ENCODE assay signal across 8 cellular contexts in genomic region chr13:23558675-23559536, GRCh38.
A peak's percentile ranks its signal among the peaks of the same experiment; 100 is the strongest.
DNase-seq lines count a peak whose midpoint lies in the region; ATAC-seq lines count a peak whose summit lies in the region.

No MANE protein-coding gene starts in this region.

- no peaks in the 10 kb centered on the region for H3K9me3 ChIP-seq in neuron (ENCODE audit: low read length)

- H3K4me1 ChIP-seq in neuron (ENCODE audit: insufficient read depth, low read length) = peaks cover 8% of the 10 kb centered on the region

- DNase-seq in stimulated activated CD4-positive, alpha-beta T cell treated with anti-CD3 and anti-CD28 coated beads, Interleukin-15, amount 100 ng/mL, for 24 hours = peak; percentile 19
- no peak for DNase-seq in stimulated activated CD4-positive, alpha-beta T cell treated with anti-CD3 and anti-CD28 coated beads, Interleukin-4, amount 100 ng/mL, for 1 hour
- peak; percentile 95 for DNase-seq in NOMO-1 treated with DMSO at 0.1 percent for 48 hours (lab: John Stamatoyannopoulos, UW; ENCODE audit: unreplicated experiment)
- peak; percentile 68 for DNase-seq in dedifferentiated amniotic fluid mesenchymal stem cell (ENCODE audit: extremely low spot score)

- H3K36me3 ChIP-seq in neuron (ENCODE audit: insufficient read depth, low read length) = no peaks in the 10 kb centered on the region

- peak overlapping the region; percentile 30 for H3K4me3 ChIP-seq in neuron (ENCODE audit: low read length)

- H3K27me3 ChIP-seq in neuron (ENCODE audit: insufficient read depth, low read length) = no peaks in the 10 kb centered on the region

- peak overlapping the region; percentile 91 for H2AFZ ChIP-seq in neuron (ENCODE audit: low read depth, low read length)

- ATAC-seq in HG03469 (IDR thresholded peaks at IDR 0.05; ENCODE audit: unreplicated experiment) (no peak), GM19463 (IDR thresholded peaks at IDR 0.05; ENCODE audit: unreplicated experiment) (no peak), GM18858 (IDR thresholded peaks at IDR 0.05; ENCODE audit: unreplicated experiment) (no peak)
